Comparison of ENCODE assay signal across 11 cellular contexts in the genomic region with DNA sequence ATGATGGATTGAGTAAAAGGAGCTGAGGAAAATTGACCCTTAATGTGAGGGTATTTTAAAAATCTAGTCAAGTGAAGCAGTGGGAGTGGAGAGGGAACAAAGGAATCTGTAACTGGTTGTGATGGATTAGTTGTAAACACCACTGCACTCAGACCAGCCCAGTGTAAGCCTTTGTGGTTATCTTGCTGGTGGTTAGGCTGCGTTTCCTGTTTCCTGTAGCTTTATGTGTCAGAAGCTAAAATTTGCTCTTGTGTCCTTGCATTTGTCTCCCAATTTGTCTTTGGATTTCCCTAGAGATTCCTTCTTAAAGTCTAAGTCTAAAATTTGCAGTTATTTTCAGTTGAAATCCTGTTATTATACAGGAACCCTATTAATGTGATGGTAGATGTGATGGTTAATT. TPM values are rescaled to one million over a fixed set of nuclear protein-coding genes. Genes with fewer than 3 reads are reported as not detected.
DNase-seq lines count a peak whose midpoint lies in the region; ATAC-seq and TF ChIP-seq lines count a peak whose summit lies in the region.
"Had no signal": no experiment of that assay in that cellular context is flagged by ENCODE, and none has a peak within 500 bp of the region (broad histone marks: within the 10 kb centered on the region; RNA-seq: fewer than 3 reads in every experiment).

No MANE protein-coding gene starts in this region.

- no peak for TF ChIP-seq CTCF in osteoblast (IDR thresholded peaks at IDR 0.05; ENCODE audit: extremely low read depth, low read depth, low read length)
- no peak for TF ChIP-seq CTCF in spleen (IDR thresholded peaks at IDR 0.05 in 8 of 11, conservative IDR thresholded peaks at IDR 0.05 in 3 of 11)

- peaks cover 18% of the 10 kb centered on the region for H3K36me3 Mint-ChIP-seq in T-helper 2 cell treated with Interferon-gamma antibody and Interleukin-4, amounts not matched to agents 5 μg/mL and 100 μg/mL, for 36 hours (ENCODE audit: low read depth)

- H2AFZ ChIP-seq in osteoblast (ENCODE audit: low read length): no peak overlapping the region

- H3K9me3 ChIP-seq in osteoblast (ENCODE audit: low read depth, low read length) (no peaks in the 10 kb centered on the region), spleen (peaks cover 0 to 13% (median 0%) of the 10 kb centered on the region in 8 donors)
- H3K9me3 ChIP-seq: A549, SJSA1 had no signal

- WGBS in spleen, 5 donors: 0% methylated on average over 1 of the region's 1 CpG

- peak overlapping the region; percentile 17 for H3K27ac Mint-ChIP-seq in T-helper 2 cell treated with Interferon-gamma antibody and Interleukin-4, amounts not matched to agents 5 μg/mL and 100 μg/mL, for 36 hours

- H3K9me3 Mint-ChIP-seq in T-helper 2 cell treated with Interferon-gamma antibody and Interleukin-4, amounts not matched to agents 5 μg/mL and 100 μg/mL, for 36 hours: peaks cover 28% of the 10 kb centered on the region

- H3K4me3 ChIP-seq in osteoblast (ENCODE audit: insufficient read depth, low read length) (no peak overlapping the region), spleen (no peak overlapping the region)
- H3K4me3 ChIP-seq: A549, SJSA1 had no signal

- no peak overlapping the region for H3K4me2 ChIP-seq in osteoblast (ENCODE audit: insufficient read depth, low read length)
- H3K4me2 ChIP-seq: A549 had no signal

- H3K4me3 Mint-ChIP-seq in T-helper 2 cell treated with Interferon-gamma antibody and Interleukin-4, amounts not matched to agents 5 μg/mL and 100 μg/mL, for 36 hours: peak overlapping the region; percentile 77

- peak; percentile 34 for DNase-seq in NK-92 treated with Interleukin-12 subunit alpha and Interleukin-12 subunit beta, amount 100 ng/mL, for 24 hours (lab: John Stamatoyannopoulos, UW)
- DNase-seq in NK-92 (lab: John Stamatoyannopoulos, UW; ENCODE audit: unreplicated experiment) (no peak), osteoblast (ENCODE audit: insufficient read length, low spot score, missing footprints) (peak; percentile 19), spleen (no peak), left cardiac atrium (no peak)
- peak; percentile 37 for DNase-seq in T-helper 2 cell treated with Interferon-gamma antibody and Interleukin-4, amounts not matched to agents 5 μg/mL and 100 μg/mL, for 36 hours (ENCODE audit: low spot score)
- no peak for DNase-seq in stimulated activated naive CD4-positive, alpha-beta T cell treated with Interleukin-2 at 50 U/mL for 16 hours (lab: John Stamatoyannopoulos, UW)

- peak; percentile 87 for ATAC-seq in HG03025 (IDR thresholded peaks at IDR 0.05; ENCODE audit: low FRiP score, unreplicated experiment)
- no peak for ATAC-seq in left cardiac atrium
- ATAC-seq: A549 had no signal

- H3K4me1 ChIP-seq in osteoblast (ENCODE audit: insufficient read depth, low read length) (no peaks in the 10 kb centered on the region), spleen (peaks cover 0 to 19% (median 9%) of the 10 kb centered on the region in 6 donors)
- H3K4me1 ChIP-seq: A549, SJSA1 had no signal

- no peaks in the 10 kb centered on the region for H4K20me1 ChIP-seq in osteoblast (ENCODE audit: insufficient read depth, low read length)

- peaks cover 58% of the 10 kb centered on the region for H3K4me1 Mint-ChIP-seq in T-helper 2 cell treated with Interferon-gamma antibody and Interleukin-4, amounts not matched to agents 5 μg/mL and 100 μg/mL, for 36 hours (ENCODE audit: low read depth)

- H3K27ac ChIP-seq in osteoblast (ENCODE audit: low read depth, low read length) (no peak overlapping the region), spleen (peak overlapping the region in 1 of 8 donors; percentile 11)
- H3K27ac ChIP-seq: A549, SJSA1 had no signal

- H3K79me2 ChIP-seq in osteoblast (ENCODE audit: insufficient read depth, low read length): no peaks in the 10 kb centered on the region

- H3K36me3 ChIP-seq in osteoblast (ENCODE audit: insufficient read depth, low read length): no peaks in the 10 kb centered on the region
- no peaks in the 10 kb centered on the region for H3K36me3 ChIP-seq in spleen
- H3K36me3 ChIP-seq: SJSA1 had no signal

- intact Hi-C loops in spleen (cut with DNase I; ENCODE audit: low total_unique reads): no loop called here
- intact Hi-C loops in left cardiac atrium (cut with DNase I): no loop called here

- H3K27me3 ChIP-seq in osteoblast (ENCODE audit: insufficient read depth, low read length) (no peaks in the 10 kb centered on the region), spleen (replicated peaks in 1 of 7) (no peaks in the 10 kb centered on the region)
- H3K27me3 ChIP-seq: SJSA1 had no signal

- no peaks in the 10 kb centered on the region for H3K27me3 Mint-ChIP-seq in T-helper 2 cell treated with Interferon-gamma antibody and Interleukin-4, amounts not matched to agents 5 μg/mL and 100 μg/mL, for 36 hours (ENCODE audit: low read depth)

- TF ChIP-seq POLR2A in spleen (IDR thresholded peaks at IDR 0.05): no peak

RNA-seq across cellular contexts. Expression of a gene that starts 6.3 kb away (rescaled TPM):
- not detected in 2 replicates for total RNA-seq in osteoblast
- total RNA-seq in spleen: not detected
- polyA plus RNA-seq in spleen: not detected
- total RNA-seq in left cardiac atrium: not detected
- total RNA-seq: SJSA1, temporal lobe had no signal
- polyA plus RNA-seq: A549 had no signal

RNA-seq across cellular contexts. Expression of a gene that starts 18.5 kb away (rescaled TPM):
- total RNA-seq in osteoblast: not detected in 2 replicates
- not detected for total RNA-seq in spleen
- polyA plus RNA-seq in spleen: not detected
- not detected for total RNA-seq in left cardiac atrium
- total RNA-seq: SJSA1, temporal lobe had no signal
- polyA plus RNA-seq: A549 had no signal

RNA-seq across cellular contexts. Expression of a gene that starts 27.2 kb away (rescaled TPM):
- total RNA-seq in osteoblast: not detected in 2 replicates
- total RNA-seq in spleen: not detected
- not detected for polyA plus RNA-seq in spleen
- not detected for total RNA-seq in left cardiac atrium
- total RNA-seq: SJSA1, temporal lobe had no signal
- polyA plus RNA-seq: A549 had no signal

RNA-seq across cellular contexts. Expression of a gene that starts 41.8 kb away (rescaled TPM):
- total RNA-seq in osteoblast: not detected in 2 replicates
- not detected for total RNA-seq in spleen
- polyA plus RNA-seq in spleen: not detected
- total RNA-seq in left cardiac atrium: not detected
- total RNA-seq: SJSA1, temporal lobe had no signal
- polyA plus RNA-seq: A549 had no signal

RNA-seq across cellular contexts. Expression of a gene that starts 46.8 kb away (rescaled TPM):
- total RNA-seq in osteoblast (not detected in 2 replicates), spleen (not detected), left cardiac atrium (not detected)
- not detected for polyA plus RNA-seq in spleen
- total RNA-seq: SJSA1, temporal lobe had no signal
- polyA plus RNA-seq: A549 had no signal

Comparison
In these comparisons a context has a peak if more than half of its experiments do, and no peak if none do; other contexts are left out.
1. DNase-seq: peak in NK-92 treated with Interleukin-12 subunit alpha and Interleukin-12 subunit beta, amount 100 ng/mL, for 24 hours (single experiment), T-helper 2 cell treated with Interferon-gamma antibody and Interleukin-4, amounts not matched to agents 5 μg/mL and 100 μg/mL, for 36 hours (single experiment) and osteoblast (single experiment); none in NK-92 (single experiment), spleen (single experiment), left cardiac atrium (single experiment) and stimulated activated naive CD4-positive, alpha-beta T cell treated with Interleukin-2 at 50 U/mL for 16 hours (single experiment).